11 cellular contexts compared by ENCODE assay signal in the genomic region with DNA sequence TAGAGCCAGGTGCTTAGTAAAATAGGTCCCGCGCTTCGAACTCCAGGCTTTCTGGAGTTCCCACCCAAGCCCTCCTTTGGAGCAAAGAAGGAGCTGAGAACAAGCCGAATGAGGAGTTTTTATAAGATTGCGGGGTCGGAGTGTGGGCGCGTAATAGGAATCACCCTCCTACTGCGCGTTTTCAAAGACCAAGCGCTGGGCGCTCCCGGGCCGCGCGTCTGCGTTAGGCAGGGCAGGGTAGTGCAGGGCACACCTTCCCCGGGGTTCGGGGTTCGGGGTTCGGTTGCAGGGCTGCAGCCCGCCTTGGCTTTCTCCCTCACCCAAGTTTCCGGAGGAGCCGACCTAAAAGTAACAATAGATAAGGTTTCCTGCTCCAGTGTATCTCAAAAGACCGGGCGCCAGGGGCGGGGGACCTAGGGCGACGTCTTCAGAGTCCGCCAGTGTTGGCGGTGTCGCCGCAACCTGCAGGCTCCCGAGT. TPM values are rescaled to one million over a fixed set of nuclear protein-coding genes. Genes with fewer than 3 reads are reported as not detected.
DNase-seq lines count a peak whose midpoint lies in the region; ATAC-seq and TF ChIP-seq lines count a peak whose summit lies in the region.
"Had no signal": no experiment of that assay in that cellular context is flagged by ENCODE, and none has a peak within 500 bp of the region (broad histone marks: within the 10 kb centered on the region; RNA-seq: fewer than 3 reads in every experiment).

No MANE protein-coding gene starts in this region.

- H3K9ac ChIP-seq in iPS-20b (ENCODE audit: low read depth, low read length) (no peak overlapping the region), skeletal muscle tissue (ENCODE audit: low read depth in 1 of 3, low read length in 3 of 3) (peak overlapping the region in 1 of 3 donors; percentile 9)

- no peak for TF ChIP-seq POLR2A in transverse colon (IDR thresholded peaks at IDR 0.05)

- peaks cover 10% of the 10 kb centered on the region; the same call in 2 of the 3 replicates for H3K9me3 Mint-ChIP-seq in GM23338
- H3K9me3 Mint-ChIP-seq: activated B cell treated with CpG ODN at 0.5 μM for 24 hours; activated naive CD4-positive, alpha-beta T cell treated with anti-CD3 and anti-CD28 coated beads, Interleukin-2, amount 50 U/mL, for 24 hours had no signal

- H3K27ac ChIP-seq in GM23338 (ENCODE audit: low read depth) (no peak overlapping the region), brain microvascular endothelial cell (no peak overlapping the region), iPS-20b (ENCODE audit: low read length) (no peak overlapping the region), skeletal muscle tissue (ENCODE audit: low read depth, low read length) (no peak overlapping the region), transverse colon (no peak overlapping the region)

- TF ChIP-seq CTCF in GM23338 (conservative IDR thresholded peaks at IDR 0.05; ENCODE audit: low read depth in 2 of 2) (no peak), brain microvascular endothelial cell (IDR thresholded peaks at IDR 0.05; ENCODE audit: low read depth, low read length, missing control alignments) (no peak), transverse colon (IDR thresholded peaks at IDR 0.05) (no peak)

- H2AFZ ChIP-seq in GM23338: peak overlapping the region; percentile 65

- no peaks in the 10 kb centered on the region for H3K9me2 ChIP-seq in GM23338 (ENCODE audit: insufficient read depth)

- H3F3A ChIP-seq in GM23338 (replicated peaks; ENCODE audit: low read depth): peaks cover 13% of the 10 kb centered on the region

- peaks cover 75% of the 10 kb centered on the region for H3K27me3 Mint-ChIP-seq in GM23338 (ENCODE audit: insufficient read depth, low read depth, poor library complexity)

- H3K79me2 ChIP-seq in GM23338 (replicated peaks; ENCODE audit: insufficient read depth): no peaks in the 10 kb centered on the region

- H3K4me3 Mint-ChIP-seq in GM23338: peak overlapping the region; percentile 70
- H3K4me3 Mint-ChIP-seq: activated B cell treated with CpG ODN at 0.5 μM for 24 hours had no signal

- H3K9me3 ChIP-seq in iPS-20b (ENCODE audit: insufficient read depth, low read depth, low read length) (0 out of 2 replicates have a peak, but pooled peaks cover 2% of the 10 kb centered on the region), skeletal muscle tissue (ENCODE audit: control insufficient read depth in 3 of 3, low read length in 3 of 3) (no peaks in the 10 kb centered on the region), transverse colon (no peaks in the 10 kb centered on the region)

- peaks cover 40% of the 10 kb centered on the region for H3K4me1 ChIP-seq in GM23338 (ENCODE audit: insufficient read depth)
- H3K4me1 ChIP-seq in iPS-20b (ENCODE audit: insufficient read depth, low read length): peaks cover 8% of the 10 kb centered on the region; the same call in 1 of the 2 replicates
- peaks cover 29 to 39% (median 29%) of the 10 kb centered on the region in 3 donors for H3K4me1 ChIP-seq in skeletal muscle tissue (ENCODE audit: control insufficient read depth in 3 of 3, insufficient read depth in 3 of 3, low read length in 3 of 3)
- peaks cover 0 to 26% (median 13%) of the 10 kb centered on the region in 4 donors for H3K4me1 ChIP-seq in transverse colon

- H3K36me3 Mint-ChIP-seq in GM23338 (ENCODE audit: low read depth): peaks cover 3% of the 10 kb centered on the region; the same call in 1 of the 3 replicates
- H3K36me3 Mint-ChIP-seq: activated naive CD4-positive, alpha-beta T cell treated with anti-CD3 and anti-CD28 coated beads, Interleukin-2, amount 50 U/mL, for 24 hours had no signal

- ATAC-seq in GM23338: peak; percentile 3

- peaks cover 44% of the 10 kb centered on the region for H3K4me1 Mint-ChIP-seq in GM23338
- H3K4me1 Mint-ChIP-seq: activated B cell treated with CpG ODN at 0.5 μM for 24 hours had no signal

- intact Hi-C loops in transverse colon (cut with DNase I; ENCODE audit: low total_unique reads): no loop called here

- 53 to 56% methylated on average over 9 to 34 of the region's 34 CpGs for WGBS in transverse colon (ENCODE audit: low coverage in 1 of 2), 2 donors

- H3K27me3 ChIP-seq in GM23338 (ENCODE audit: insufficient read depth): peaks cover 100% of the 10 kb centered on the region
- peaks cover 26% of the 10 kb centered on the region for H3K27me3 ChIP-seq in brain microvascular endothelial cell (replicated peaks)
- H3K27me3 ChIP-seq in iPS-20b (ENCODE audit: insufficient read depth, low read length): peaks cover 98% of the 10 kb centered on the region
- peaks cover 31 to 39% (median 36%) of the 10 kb centered on the region in 3 donors for H3K27me3 ChIP-seq in skeletal muscle tissue (ENCODE audit: control insufficient read depth in 3 of 3, insufficient read depth in 3 of 3, low read length in 3 of 3)
- H3K27me3 ChIP-seq in transverse colon: peaks cover 42% of the 10 kb centered on the region

- peak; percentile 59 for DNase-seq in GM23338 (ENCODE audit: low spot score)
- DNase-seq in brain microvascular endothelial cell: no peak
- DNase-seq in transverse colon: no peak
- DNase-seq in NCI-H1048 (lab: John Stamatoyannopoulos, UW): no peak
- DNase-seq in NCI-H226: no peak
- DNase-seq in stimulated activated CD4-positive, alpha-beta T cell treated with anti-CD3 and anti-CD28 coated beads, Interleukin-1b, Interleukin-23, amount 100 ng/mL, for 48 hours: no peak
- DNase-seq: activated B cell treated with CpG ODN at 0.5 μM for 24 hours had no signal

- H3K4me2 ChIP-seq in GM23338: peak overlapping the region; percentile 79

- in situ Hi-C loops in brain microvascular endothelial cell (cut with HindIII; ENCODE audit: low pct_ligation_motif_present, low sequenced_read_pairs) (no loop called here), transverse colon (cut with MboI; ENCODE audit: low pct_ligation_motif_present in 1 of 4, low pct_unique_long_range_greater_than_20kb in 1 of 4, low sequenced_read_pairs in 3 of 4) (no loop called here)

- H3K36me3 ChIP-seq in GM23338 (ENCODE audit: insufficient read depth) (no peaks in the 10 kb centered on the region), brain microvascular endothelial cell (replicated peaks) (no peaks in the 10 kb centered on the region), iPS-20b (ENCODE audit: insufficient read depth, low read depth, low read length) (no peaks in the 10 kb centered on the region), skeletal muscle tissue (ENCODE audit: control insufficient read depth in 3 of 3, insufficient read depth in 3 of 3, low read length in 3 of 3) (no peaks in the 10 kb centered on the region), transverse colon (no peaks in the 10 kb centered on the region)

- no peak for TF ChIP-seq EP300 in transverse colon (IDR thresholded peaks at IDR 0.05; ENCODE audit: low read depth)

- H3K4me3 ChIP-seq in GM23338 (peak overlapping the region; percentile 51), brain microvascular endothelial cell (ENCODE audit: low read depth, low read length) (peak overlapping the region; percentile 15), iPS-20b (ENCODE audit: low read length) (peak overlapping the region; percentile 23; the same call in 1 of the 2 replicates), skeletal muscle tissue (ENCODE audit: low read length in 3 of 3) (peak overlapping the region in 2 of 3 donors; percentile 74 to 76), transverse colon (peak overlapping the region in 2 of 4 donors; percentile 2 to 50)

- H3K27ac Mint-ChIP-seq in GM23338: no peak overlapping the region
- H3K27ac Mint-ChIP-seq: activated B cell treated with CpG ODN at 0.5 μM for 24 hours; activated naive CD4-positive, alpha-beta T cell treated with anti-CD3 and anti-CD28 coated beads, Interleukin-2, amount 50 U/mL, for 24 hours had no signal

- no peaks in the 10 kb centered on the region; the same call in 1 of the 2 replicates for H4K20me1 ChIP-seq in GM23338 (replicated peaks; ENCODE audit: insufficient read depth)

TF ChIP-seq in GM23338, 12 proteins besides CTCF, POLR2A, EP300 and RAD21 (continues in another document):
- TF ChIP-seq, protein P1, sequence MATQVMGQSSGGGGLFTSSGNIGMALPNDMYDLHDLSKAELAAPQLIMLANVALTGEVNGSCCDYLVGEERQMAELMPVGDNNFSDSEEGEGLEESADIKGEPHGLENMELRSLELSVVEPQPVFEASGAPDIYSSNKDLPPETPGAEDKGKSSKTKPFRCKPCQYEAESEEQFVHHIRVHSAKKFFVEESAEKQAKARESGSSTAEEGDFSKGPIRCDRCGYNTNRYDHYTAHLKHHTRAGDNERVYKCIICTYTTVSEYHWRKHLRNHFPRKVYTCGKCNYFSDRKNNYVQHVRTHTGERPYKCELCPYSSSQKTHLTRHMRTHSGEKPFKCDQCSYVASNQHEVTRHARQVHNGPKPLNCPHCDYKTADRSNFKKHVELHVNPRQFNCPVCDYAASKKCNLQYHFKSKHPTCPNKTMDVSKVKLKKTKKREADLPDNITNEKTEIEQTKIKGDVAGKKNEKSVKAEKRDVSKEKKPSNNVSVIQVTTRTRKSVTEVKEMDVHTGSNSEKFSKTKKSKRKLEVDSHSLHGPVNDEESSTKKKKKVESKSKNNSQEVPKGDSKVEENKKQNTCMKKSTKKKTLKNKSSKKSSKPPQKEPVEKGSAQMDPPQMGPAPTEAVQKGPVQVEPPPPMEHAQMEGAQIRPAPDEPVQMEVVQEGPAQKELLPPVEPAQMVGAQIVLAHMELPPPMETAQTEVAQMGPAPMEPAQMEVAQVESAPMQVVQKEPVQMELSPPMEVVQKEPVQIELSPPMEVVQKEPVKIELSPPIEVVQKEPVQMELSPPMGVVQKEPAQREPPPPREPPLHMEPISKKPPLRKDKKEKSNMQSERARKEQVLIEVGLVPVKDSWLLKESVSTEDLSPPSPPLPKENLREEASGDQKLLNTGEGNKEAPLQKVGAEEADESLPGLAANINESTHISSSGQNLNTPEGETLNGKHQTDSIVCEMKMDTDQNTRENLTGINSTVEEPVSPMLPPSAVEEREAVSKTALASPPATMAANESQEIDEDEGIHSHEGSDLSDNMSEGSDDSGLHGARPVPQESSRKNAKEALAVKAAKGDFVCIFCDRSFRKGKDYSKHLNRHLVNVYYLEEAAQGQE (IDR thresholded peaks at IDR 0.05; ENCODE audit: unreplicated experiment): no peak

RNA-seq across cellular contexts. Expression of a gene that starts 3.6 kb away (rescaled TPM):
- total RNA-seq in GM23338 (2014; rRNA removed; shearing (Covaris generic)): 0.80 and 2.3 TPM in 2 replicates
- 0.42 and 0.77 TPM in 2 replicates for polyA plus RNA-seq in GM23338 (2016; fragmentation: Nextera tagmentation; extraction: Ambion mirVana)
- total RNA-seq in skeletal muscle tissue (under 0.01 TPM), transverse colon (10 to 100 TPM in 1 of 4 donors, 1 to 10 TPM in 3; 1.6 to 10.1 (median 6.9) TPM)
- total RNA-seq: activated B cell treated with CpG ODN at 0.5 μM for 24 hours had no signal

RNA-seq across cellular contexts. Expression of a gene that starts 44.6 kb away (rescaled TPM):
- not detected in 2 replicates for total RNA-seq in GM23338 (2014; rRNA removed; shearing (Covaris generic))
- not detected in 2 replicates for polyA plus RNA-seq in GM23338 (2016; fragmentation: Nextera tagmentation; extraction: Ambion mirVana)
- total RNA-seq in skeletal muscle tissue (25.1 TPM), transverse colon (1 to 10 TPM in 3 of 4 donors, not detected in 1; 2.4 to 5.7 (median 5.3) TPM)
- total RNA-seq: activated B cell treated with CpG ODN at 0.5 μM for 24 hours, epithelial cell of proximal tubule had no signal
